ENCODE assay signal across 23 cellular contexts in genomic region chr17:79740413-79740812, GRCh38. TPM values are rescaled to one million over a fixed set of nuclear protein-coding genes. Genes with fewer than 3 reads are reported as not detected.
DNase-seq lines count a peak whose midpoint lies in the region; ATAC-seq, FAIRE-seq and TF ChIP-seq lines count a peak whose summit lies in the region.
"Had no signal": no experiment of that assay in that cellular context is flagged by ENCODE, and none has a peak within 500 bp of the region (broad histone marks: within the 10 kb centered on the region; RNA-seq: fewer than 3 reads in every experiment).

No MANE protein-coding gene starts in this region.

- DNase-seq in COLO668 (lab: John Stamatoyannopoulos, UW; ENCODE audit: unreplicated experiment) (peak; percentile 1), astrocyte (ENCODE audit: low read depth) (peak; percentile 7), upper lobe of left lung (no peak), T-helper 17 cell (no peak), MM.1S (no peak)
- DNase-seq: activated CD8-positive, alpha-beta T cell treated with anti-CD3 and anti-CD28 coated beads for 36 hours; amygdala; NCI-H1092 treated with DMSO at 0.1 percent for 48 hours; NCI-H345; sigmoid colon; stimulated activated CD4-positive, alpha-beta T cell treated with anti-CD3 and anti-CD28 coated beads, Interleukin-2, amount 100 ng/mL, for 24 hours; T-helper 1 cell; WERI-Rb-1 had no signal

- H3K4me3 ChIP-seq in HEK293 (ENCODE audit: low read depth, low read length) (no peak overlapping the region), astrocyte (ENCODE audit: insufficient read depth, low read depth, low read length) (no peak overlapping the region), mucosa of stomach (ENCODE audit: low read length) (no peak overlapping the region), upper lobe of left lung (no peak overlapping the region), MM.1S (ENCODE audit: low read length) (no peak overlapping the region)
- H3K4me3 ChIP-seq: sigmoid colon had no signal

- no peaks in the 10 kb centered on the region for H4K20me1 ChIP-seq in astrocyte (ENCODE audit: insufficient read depth, low read length)
- no peaks in the 10 kb centered on the region for H4K20me1 ChIP-seq in MM.1S (ENCODE audit: insufficient read depth, low read length)

- CTCF ChIA-PET in HEK293 (lab: Yijun Ruan, JAX) = interaction anchor here (0.6 to 2.9 kb wide), 13 partner anchors 12 to 215 kb away, joined by 3 to 31 read pairs (median 5); partner anchors contain the start of gene CBX8

- ATAC-seq in upper lobe of left lung (ENCODE audit: low FRiP score in 2 of 2) (no peak), T-helper 17 cell (no peak), HG02798 (IDR thresholded peaks at IDR 0.05; ENCODE audit: poor library complexity, unreplicated experiment) (no peak)
- ATAC-seq: activated CD8-positive, alpha-beta T cell treated with anti-CD3 and anti-CD28 coated beads for 36 hours had no signal

- H3K4me1 ChIP-seq in HEK293 (ENCODE audit: control insufficient read depth, insufficient read depth, low read length) (no peaks in the 10 kb centered on the region; the same call in 1 of the 2 replicates), astrocyte (ENCODE audit: insufficient read depth, low read length) (peaks cover 7% of the 10 kb centered on the region), mucosa of stomach (ENCODE audit: control insufficient read depth, insufficient read depth, low read length) (peaks cover 31% of the 10 kb centered on the region), upper lobe of left lung (peaks cover 7 to 10% (median 8%) of the 10 kb centered on the region in 4 donors), MM.1S (ENCODE audit: low read length) (no peaks in the 10 kb centered on the region)

- no peaks in the 10 kb centered on the region for H3K36me3 ChIP-seq in HEK293 (ENCODE audit: control insufficient read depth in 2 of 2, insufficient read depth in 1 of 2, low read length in 2 of 2)
- H3K36me3 ChIP-seq in astrocyte (ENCODE audit: insufficient read depth, low read length) = no peaks in the 10 kb centered on the region
- no peaks in the 10 kb centered on the region for H3K36me3 ChIP-seq in mucosa of stomach (ENCODE audit: control insufficient read depth, insufficient read depth, low read length)
- no peaks in the 10 kb centered on the region for H3K36me3 ChIP-seq in upper lobe of left lung
- H3K36me3 ChIP-seq in MM.1S (replicated peaks; ENCODE audit: insufficient read depth, low read length) = no peaks in the 10 kb centered on the region
- H3K36me3 ChIP-seq: sigmoid colon, WERI-Rb-1 had no signal

- H3K27ac Mint-ChIP-seq in astrocyte (ENCODE audit: unreplicated experiment) (no peak overlapping the region), T-helper 17 cell (no peak overlapping the region)
- H3K27ac Mint-ChIP-seq: activated CD8-positive, alpha-beta T cell treated with anti-CD3 and anti-CD28 coated beads for 36 hours; mesothelial cell of epicardium had no signal

- H3K9me3 Mint-ChIP-seq in astrocyte (ENCODE audit: unreplicated experiment) = no peaks in the 10 kb centered on the region
- H3K9me3 Mint-ChIP-seq: activated CD8-positive, alpha-beta T cell treated with anti-CD3 and anti-CD28 coated beads for 36 hours; IgD-negative memory B cell; mesothelial cell of epicardium had no signal

- 32 to 40% methylated on average over 6 to 8 of the region's 8 CpGs for WGBS in upper lobe of left lung, 2 donors

- no peak for TF ChIP-seq POLR2A in upper lobe of left lung (IDR thresholded peaks at IDR 0.05)

- H3K9me2 ChIP-seq in MM.1S (replicated peaks; ENCODE audit: insufficient read depth, low read length) = no peaks in the 10 kb centered on the region

- H3K27me3 Mint-ChIP-seq in astrocyte (ENCODE audit: low read depth, unreplicated experiment) (peaks cover 57% of the 10 kb centered on the region), T-helper 17 cell (peaks cover 43% of the 10 kb centered on the region)

- no peak overlapping the region for H3K4me2 ChIP-seq in astrocyte (ENCODE audit: low read length)
- H3K4me2 ChIP-seq in MM.1S (ENCODE audit: low read depth, low read length) = no peak overlapping the region

- H3K9ac ChIP-seq in astrocyte (ENCODE audit: low read length) (no peak overlapping the region), mucosa of stomach (ENCODE audit: low read length) (peak overlapping the region; percentile 58), MM.1S (ENCODE audit: low read length) (no peak overlapping the region)

- TF ChIP-seq EP300 in upper lobe of left lung (IDR thresholded peaks at IDR 0.05) = no peak

- H3K4me1 Mint-ChIP-seq in astrocyte (ENCODE audit: low read depth, unreplicated experiment) = peaks cover 9% of the 10 kb centered on the region
- no peaks in the 10 kb centered on the region for H3K4me1 Mint-ChIP-seq in T-helper 17 cell

- no peak for TF ChIP-seq CTCF in HEK293 (tag by site-specific recombination; IDR thresholded peaks at IDR 0.05)
- no peak for TF ChIP-seq CTCF in astrocyte (IDR thresholded peaks at IDR 0.05; ENCODE audit: insufficient read depth, low read depth, low read length)
- TF ChIP-seq CTCF in upper lobe of left lung (IDR thresholded peaks at IDR 0.05) = no peak
- TF ChIP-seq CTCF in MM.1S (IDR thresholded peaks at IDR 0.05; ENCODE audit: low read length) = no peak

- H2AFZ ChIP-seq in astrocyte (ENCODE audit: low read depth, low read length) (no peak overlapping the region), MM.1S (ENCODE audit: low read length) (no peak overlapping the region)

- POLR2A ChIA-PET in HEK293 (lab: Yijun Ruan, JAX) = interaction anchor here (1.4 kb wide), 1 partner anchor 53 kb away, joined by 3 read pairs; no protein-coding TSS in a partner anchor

- no peak for FAIRE-seq in astrocyte (lab: Jason Lieb, UNC)
- FAIRE-seq: colon, endometrium had no signal

- H3K36me3 Mint-ChIP-seq in astrocyte (ENCODE audit: low read depth, unreplicated experiment) = no peaks in the 10 kb centered on the region
- H3K36me3 Mint-ChIP-seq in T-helper 17 cell (ENCODE audit: low read depth) = peaks cover 8% of the 10 kb centered on the region
- H3K36me3 Mint-ChIP-seq: mesothelial cell of epicardium had no signal

- H3K27ac ChIP-seq in HEK293 (ENCODE audit: extremely low read depth, low read depth, low read length) (no peak overlapping the region), astrocyte (ENCODE audit: low read depth, low read length) (no peak overlapping the region), upper lobe of left lung (no peak overlapping the region), MM.1S (ENCODE audit: low read length) (no peak overlapping the region)
- H3K27ac ChIP-seq: sigmoid colon, WERI-Rb-1 had no signal

- H3K27me3 ChIP-seq in astrocyte (ENCODE audit: insufficient read depth, low read length) (peaks cover 24% of the 10 kb centered on the region), mucosa of stomach (ENCODE audit: control insufficient read depth, insufficient read depth, low read length) (peaks cover 11% of the 10 kb centered on the region), upper lobe of left lung (peaks cover 0 to 6% (median 3%) of the 10 kb centered on the region in 4 donors), MM.1S (replicated peaks; ENCODE audit: insufficient read depth, low read length) (peaks cover 96% of the 10 kb centered on the region)

- H3F3A ChIP-seq in MM.1S (ENCODE audit: insufficient read depth, low read length) = no peaks in the 10 kb centered on the region

- no peaks in the 10 kb centered on the region for H3K9me3 ChIP-seq in HEK293 (ENCODE audit: control insufficient read depth, insufficient read depth, low read depth, low read length)
- H3K9me3 ChIP-seq in astrocyte (ENCODE audit: insufficient read depth, low read depth, low read length) = no peaks in the 10 kb centered on the region
- no peaks in the 10 kb centered on the region for H3K9me3 ChIP-seq in mucosa of stomach (ENCODE audit: control insufficient read depth, low read length)
- no peaks in the 10 kb centered on the region for H3K9me3 ChIP-seq in upper lobe of left lung
- H3K9me3 ChIP-seq in T-helper 17 cell (ENCODE audit: control insufficient read depth, low read length, poor library complexity, severe bottlenecking) = no peaks in the 10 kb centered on the region
- H3K9me3 ChIP-seq in MM.1S (replicated peaks; ENCODE audit: insufficient read depth, low read length) = no peaks in the 10 kb centered on the region
- H3K9me3 ChIP-seq: sigmoid colon had no signal

- H3K79me2 ChIP-seq in astrocyte (ENCODE audit: insufficient read depth, low read length) = no peaks in the 10 kb centered on the region
- H3K79me2 ChIP-seq in MM.1S (ENCODE audit: low read length) = no peaks in the 10 kb centered on the region

- no peak overlapping the region for H3K4me3 Mint-ChIP-seq in astrocyte (ENCODE audit: unreplicated experiment)
- H3K4me3 Mint-ChIP-seq in T-helper 17 cell = no peak overlapping the region
- H3K4me3 Mint-ChIP-seq: activated CD8-positive, alpha-beta T cell treated with anti-CD3 and anti-CD28 coated beads for 36 hours; mesothelial cell of epicardium had no signal

TF ChIP-seq in HEK293, 187 proteins besides CTCF, POLR2A, EP300 and RAD21 (continues in another document):
- TF ChIP-seq ZNF48 (tag by site-specific recombination; IDR thresholded peaks at IDR 0.05) (no peak), ZNF146 (tag by site-specific recombination; IDR thresholded peaks at IDR 0.05) (no peak)

RNA-seq across cellular contexts. Expression of gene ENPP7, which starts 9.7 kb away (rescaled TPM):
- total RNA-seq in astrocyte (not detected in 2 replicates), upper lobe of left lung (under 1 TPM in 1 of 6 donors, not detected in 5; 0.27 TPM), T-helper 17 cell (not detected)
- total RNA-seq: fibroblast of villous mesenchyme, kidney epithelial cell, mesothelial cell of epicardium, omental fat pad, sigmoid colon had no signal

RNA-seq across cellular contexts. Expression of gene CBX2, which starts 37.5 kb away (rescaled TPM):
- total RNA-seq in astrocyte (3.9 and 6.7 TPM in 2 replicates), upper lobe of left lung (1 to 10 TPM in 5 of 6 donors, under 1 TPM in 1; 0.89 to 4.7 (median 1.5) TPM), T-helper 17 cell (under 1 TPM in 1 of 2 donors, not detected in 1; 0.18 TPM)

RNA-seq across cellular contexts. Expression of gene CBX8, which starts 56.5 kb away (rescaled TPM):
- total RNA-seq in astrocyte (2.5 and 3.4 TPM in 2 replicates), upper lobe of left lung (10 to 100 TPM in 1 of 6 donors, 1 to 10 TPM in 5; 2.0 to 16.8 (median 8.8) TPM), T-helper 17 cell (1 to 10 TPM; 2.5 to 3.6 TPM)

Comparison
In these comparisons a context has a peak if more than half of its experiments do, and no peak if none do; other contexts are left out.
1. DNase-seq: peak in COLO668 (single experiment) and astrocyte (single experiment); none in upper lobe of left lung (0 of 2), T-helper 17 cell (0 of 3) and MM.1S (single experiment).